ENCODE assay signal across 9 cellular contexts in the genomic region with DNA sequence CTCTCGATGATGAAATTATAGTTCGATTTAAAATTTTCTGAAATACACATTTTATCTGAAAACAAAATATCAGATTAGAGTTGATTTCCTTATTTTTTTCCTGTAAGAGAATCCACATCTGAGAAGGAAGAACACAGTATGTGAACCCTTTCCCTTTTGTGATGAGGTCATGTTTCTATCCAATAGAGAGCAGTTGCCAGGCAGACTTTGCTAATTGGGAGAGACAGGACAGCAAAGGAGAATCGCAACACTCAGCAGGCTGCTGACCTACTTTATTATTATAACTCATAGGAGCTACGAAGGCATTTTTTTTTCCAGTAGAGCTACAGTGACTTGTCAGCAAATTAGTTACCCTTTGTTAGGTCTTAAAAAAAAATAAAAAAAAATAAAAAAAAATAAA.
DNase-seq lines count a peak whose midpoint lies in the region; ATAC-seq and TF ChIP-seq lines count a peak whose summit lies in the region.
"Had no signal": no experiment of that assay in that cellular context is flagged by ENCODE, and none has a peak within 500 bp of the region (broad histone marks: within the 10 kb centered on the region; RNA-seq: fewer than 3 reads in every experiment).

No MANE protein-coding gene starts in this region.

- no peaks in the 10 kb centered on the region for H3K36me3 ChIP-seq in ascending aorta

- no peaks in the 10 kb centered on the region for H3K9me3 ChIP-seq in ascending aorta

- no peaks in the 10 kb centered on the region for H3K36me3 Mint-ChIP-seq in Calu3 (ENCODE audit: insufficient read depth, unreplicated experiment)

- H3K27ac Mint-ChIP-seq in Calu3 (ENCODE audit: unreplicated experiment), result no peak overlapping the region

- no peak overlapping the region for H3K27ac ChIP-seq in ascending aorta

- H3K4me3 Mint-ChIP-seq in Calu3 (ENCODE audit: low read depth, unreplicated experiment), result no peak overlapping the region

- no peak for TF ChIP-seq CTCF in Calu3 (IDR thresholded peaks at IDR 0.05; ENCODE audit: unreplicated experiment)
- no peak for TF ChIP-seq CTCF in ascending aorta (IDR thresholded peaks at IDR 0.05)

- H3K4me1 ChIP-seq in ascending aorta, result no peaks in the 10 kb centered on the region

- no TSS peak for BruUV-seq in Calu3 (replicated peaks; lab: Mats Ljungman, UMichigan)

- no peaks in the 10 kb centered on the region for H3K4me1 Mint-ChIP-seq in Calu3 (ENCODE audit: low read depth, unreplicated experiment)

- peaks cover 3% of the 10 kb centered on the region for H3K9me3 Mint-ChIP-seq in Calu3 (ENCODE audit: low read depth, unreplicated experiment)

- H3K27me3 Mint-ChIP-seq in Calu3 (ENCODE audit: unreplicated experiment), result no peaks in the 10 kb centered on the region

- H3K27me3 ChIP-seq in ascending aorta, result no peaks in the 10 kb centered on the region

- H3K4me3 ChIP-seq in ascending aorta, result no peak overlapping the region

- intact Hi-C loops in Calu3 (cut with micrococcal nuclease; ENCODE audit: unreplicated experiment), result no loop called here
- intact Hi-C loops in ascending aorta (cut with DNase I), result no loop called here

- ATAC-seq in HG02678 (IDR thresholded peaks at IDR 0.05; ENCODE audit: unreplicated experiment), result peak; percentile 56

- CTCF ChIA-PET in Calu3 (lab: Charles Lee), result no interaction called here

- DNase-seq in Calu3 (peak; percentile 2), SK-N-DZ (ENCODE audit: low spot score) (peak; percentile 17), islet precursor cell (peak; percentile 53), ureter (ENCODE audit: low spot score) (no peak), ascending aorta (ENCODE audit: low spot score in 2 of 2) (no peak)
- no peak for DNase-seq in activated T-cell treated with anti-CD3 and anti-CD28 coated beads, Interleukin-2, amount 50 U/mL, for 48 hours
- DNase-seq in stimulated activated naive CD4-positive, alpha-beta T cell (lab: John Stamatoyannopoulos, UW), result no peak
- DNase-seq: activated naive CD4-positive, alpha-beta T cell treated with Interleukin-2 at 50 U/mL for 16 hours had no signal

Comparison
In these comparisons a context has a peak if more than half of its experiments do, and no peak if none do; other contexts are left out.
1. DNase-seq: peak in Calu3 (single experiment), SK-N-DZ (single experiment) and islet precursor cell (single experiment); none in activated T-cell treated with anti-CD3 and anti-CD28 coated beads, Interleukin-2, amount 50 U/mL, for 48 hours (0 of 2), ureter (single experiment), stimulated activated naive CD4-positive, alpha-beta T cell (0 of 6) and ascending aorta (0 of 2).